ENCODE assay signal across 25 cellular contexts in genomic region chr6:129691709-129692108, GRCh38. TPM values are rescaled to one million over a fixed set of nuclear protein-coding genes. Genes with fewer than 3 reads are reported as not detected.
A peak's percentile ranks its signal among the peaks of the same experiment; 100 is the strongest.
DNase-seq lines count a peak whose midpoint lies in the region; ATAC-seq, FAIRE-seq and TF ChIP-seq lines count a peak whose summit lies in the region.
"Had no signal": no experiment of that assay in that cellular context is flagged by ENCODE, and none has a peak within 500 bp of the region (broad histone marks: within the 10 kb centered on the region; RNA-seq: fewer than 3 reads in every experiment).

No MANE protein-coding gene starts in this region.

- H3K79me1 ChIP-seq in mesenchymal stem cell (replicated peaks; ENCODE audit: low read length, poor library complexity, severe bottlenecking), result no peaks in the 10 kb centered on the region

- no peaks in the 10 kb centered on the region for H4K20me1 ChIP-seq in HepG2 (ENCODE audit: insufficient read depth, low read length)

- peaks cover 89% of the 10 kb centered on the region for H3K79me2 ChIP-seq in HepG2 (ENCODE audit: insufficient read depth, low read length)

- H3K4me2 ChIP-seq in HepG2 (ENCODE audit: low read depth, low read length), result peak overlapping the region; percentile 38; the same call in 1 of the 2 replicates
- H3K4me2 ChIP-seq in mesenchymal stem cell (ENCODE audit: low read length, poor library complexity, severe bottlenecking), result no peak overlapping the region
- H3K4me2 ChIP-seq: neural progenitor cell had no signal

- H3K9me3 ChIP-seq in HepG2 (ENCODE audit: low read length) (no peaks in the 10 kb centered on the region), right lobe of liver (no peaks in the 10 kb centered on the region), RWPE2 (ENCODE audit: severe bottlenecking) (no peaks in the 10 kb centered on the region), mesenchymal stem cell (ENCODE audit: control insufficient read depth, low read length) (no peaks in the 10 kb centered on the region), upper lobe of right lung (no peaks in the 10 kb centered on the region)
- H3K9me3 ChIP-seq: BE2C, lower lobe of right lung had no signal

- TF ChIP-seq RAD21 in HepG2 (CRISPR knock-in tag; IDR thresholded peaks at IDR 0.05), result no peak

- no peak for TF ChIP-seq CTCF in HepG2 (CRISPR knock-in tag; IDR thresholded peaks at IDR 0.05)
- TF ChIP-seq CTCF in right lobe of liver (IDR thresholded peaks at IDR 0.05), result no peak
- TF ChIP-seq CTCF in RWPE2 (IDR thresholded peaks at IDR 0.05; ENCODE audit: poor library complexity, severe bottlenecking), result no peak
- TF ChIP-seq CTCF in upper lobe of right lung (IDR thresholded peaks at IDR 0.05), result no peak

- DNase-seq in HepG2 (ENCODE audit: low spot score) (no peak), right lobe of liver (no peak), RWPE2 (ENCODE audit: low spot score) (no peak), mesenchymal stem cell (no peak), upper lobe of right lung (no peak), foreskin melanocyte (no peak)
- DNase-seq in NK-92 treated with Interleukin-12 subunit alpha and Interleukin-12 subunit beta, amount 100 ng/mL, for 24 hours (lab: John Stamatoyannopoulos, UW), result no peak
- DNase-seq: activated CD4-positive, alpha-beta T cell treated with anti-CD3 and anti-CD28 coated beads, Interleukin-2, amount 10 ng/mL, durations not matched to agents 7 days and 5 days; activated naive CD4-positive, alpha-beta T cell treated with anti-CD3 and anti-CD28 coated beads, Interleukin-2, amount 50 U/mL, for 16 hours; anterior cingulate cortex; BE2C; lower lobe of right lung; NCI-H1092; NCI-H2029 treated with DMSO at 0.1 percent for 48 hours; NCI-H226; NCI-H82; stimulated activated CD8-positive, alpha-beta memory T cell treated with anti-CD3 and anti-CD28 coated beads, Interleukin-4, amount 100 ng/mL, for 48 hours had no signal

- H3K4me3 ChIP-seq in HepG2 (replicated peaks in 1 of 3; ENCODE audit: insufficient read depth in 1 of 3, low read depth in 2 of 3, low read length in 3 of 3) (no peak overlapping the region), right lobe of liver (no peak overlapping the region), RWPE2 (ENCODE audit: severe bottlenecking) (no peak overlapping the region), mesenchymal stem cell (ENCODE audit: insufficient read depth in 1 of 2, low read depth in 1 of 2, low read length in 2 of 2) (no peak overlapping the region), upper lobe of right lung (no peak overlapping the region)
- H3K4me3 ChIP-seq: cardiac muscle cell, lower lobe of right lung, neural progenitor cell, SK-N-MC had no signal

- peak overlapping the region; percentile 89 for H4K8ac ChIP-seq in mesenchymal stem cell (ENCODE audit: low read length)

- in situ Hi-C loops in HepG2 (cut with HindIII; ENCODE audit: extremely low pct_ligation_motif_present, low pct_unique_long_range_greater_than_20kb), result no loop called here

- H2BK12ac ChIP-seq in mesenchymal stem cell (ENCODE audit: low read length in 2 of 2), result peak overlapping the region in 1 of 2 experiments; percentile 93

- BruUV-seq in HepG2 (replicated peaks; lab: Mats Ljungman, UMichigan), result no TSS peak

- peaks cover 99% of the 10 kb centered on the region for H3K4me1 ChIP-seq in HepG2 (ENCODE audit: insufficient read depth, low read length)
- peaks cover 0 to 33% (median 3%) of the 10 kb centered on the region in 4 donors for H3K4me1 ChIP-seq in right lobe of liver
- H3K4me1 ChIP-seq in RWPE2 (ENCODE audit: insufficient read depth, poor library complexity, severe bottlenecking), result peaks cover 52% of the 10 kb centered on the region
- peaks cover 9% of the 10 kb centered on the region for H3K4me1 ChIP-seq in mesenchymal stem cell (ENCODE audit: control insufficient read depth, insufficient read depth, low read depth, low read length)
- H3K4me1 ChIP-seq in upper lobe of right lung, result peaks cover 29% of the 10 kb centered on the region
- H3K4me1 ChIP-seq: BE2C had no signal

- 73% methylated on average over 1 of the region's 1 CpG for WGBS in HepG2 (ENCODE audit: low lambda C conversion rate)
- WGBS in right lobe of liver (ENCODE audit: insufficient coverage, low coverage, low lambda C conversion rate, missing lambda C conversion rate), result no CpG with 5 or more reads among the region's 1 CpG
- 78% methylated on average over 1 of the region's 1 CpG for WGBS in mesenchymal stem cell

- H2BK120ac ChIP-seq in mesenchymal stem cell (ENCODE audit: low read depth, low read length), result peak overlapping the region; percentile 85

- peak; percentile 21 for ATAC-seq in HepG2
- ATAC-seq in right lobe of liver, result no peak
- no peak for ATAC-seq in RWPE2 (ENCODE audit: low read depth)
- peak; percentile 31 for ATAC-seq in upper lobe of right lung
- no peak for ATAC-seq in HG02938 (IDR thresholded peaks at IDR 0.05; ENCODE audit: unreplicated experiment)
- ATAC-seq: lower lobe of right lung had no signal

- no peak for TF ChIP-seq POLR2A in HepG2 (IDR thresholded peaks at IDR 0.05; ENCODE audit: insufficient read depth in 1 of 2, low read depth in 2 of 2, low read length in 2 of 2)
- no peak for TF ChIP-seq POLR2A in right lobe of liver (IDR thresholded peaks at IDR 0.05)

- H2BK5ac ChIP-seq in mesenchymal stem cell (ENCODE audit: low read depth, low read length, poor library complexity, severe bottlenecking), result no peak overlapping the region

- H3K23ac ChIP-seq in mesenchymal stem cell (ENCODE audit: low read length in 2 of 2), result no peak overlapping the region

- peak overlapping the region; percentile 11 for H2AK5ac ChIP-seq in mesenchymal stem cell (ENCODE audit: low read length, severe bottlenecking)

- TF ChIP-seq EP300 in HepG2 (IDR thresholded peaks at IDR 0.05; ENCODE audit: low read depth in 2 of 2, low read length in 2 of 2), result no peak
- no peak for TF ChIP-seq EP300 in HepG2 (CRISPR knock-in tag; IDR thresholded peaks at IDR 0.05; ENCODE audit: borderline replicate concordance)

- POLR2A ChIA-PET in HepG2 (lab: Yijun Ruan, JAX), result no interaction called here

- H3K27ac ChIP-seq in HepG2 (ENCODE audit: extremely low read length, insufficient read depth, low read length) (peak overlapping the region; percentile 89), right lobe of liver (no peak overlapping the region), RWPE2 (ENCODE audit: poor library complexity, severe bottlenecking) (peak overlapping the region; percentile 98), mesenchymal stem cell (ENCODE audit: low read length, poor library complexity, severe bottlenecking) (peak overlapping the region; percentile 4), upper lobe of right lung (no peak overlapping the region)
- H3K27ac ChIP-seq: cardiac muscle cell, lower lobe of right lung, neural progenitor cell, RWPE1, SK-N-MC, VCaP had no signal

- intact Hi-C loops in HepG2 (cut with micrococcal nuclease; ENCODE audit: unreplicated experiment) (no loop called here), right lobe of liver (cut with DNase I) (no loop called here), upper lobe of right lung (cut with DNase I) (no loop called here)

- FAIRE-seq in HepG2 (lab: Jason Lieb, UNC), result no peak
- FAIRE-seq: A204.1, GM19239 had no signal

- peak overlapping the region; percentile 23 for H2BK15ac ChIP-seq in mesenchymal stem cell (ENCODE audit: low read depth, poor library complexity, severe bottlenecking)

- H3K36me3 ChIP-seq in HepG2 (replicated peaks in 1 of 2; ENCODE audit: control insufficient read depth in 1 of 2, insufficient read depth in 2 of 2, low read length in 2 of 2) (peaks cover 5 to 26% of the 10 kb centered on the region in 2 experiments), right lobe of liver (no peaks in the 10 kb centered on the region), RWPE2 (ENCODE audit: low read depth) (peaks cover 7% of the 10 kb centered on the region; the same call in 1 of the 2 replicates), mesenchymal stem cell (ENCODE audit: control insufficient read depth in 1 of 2, insufficient read depth in 2 of 2, low read depth in 1 of 2, low read length in 2 of 2) (peaks cover 0 to under 1% of the 10 kb centered on the region in 2 experiments), upper lobe of right lung (no peaks in the 10 kb centered on the region)
- H3K36me3 ChIP-seq: BE2C, cardiac muscle cell, lower lobe of right lung, neural progenitor cell had no signal

- no peak overlapping the region for H2AFZ ChIP-seq in HepG2 (ENCODE audit: low read length)
- H2AFZ ChIP-seq in mesenchymal stem cell (ENCODE audit: low read depth, low read length), result no peak overlapping the region
- H2AFZ ChIP-seq: neural progenitor cell had no signal

- CTCF ChIA-PET in HepG2 (lab: Yijun Ruan, JAX; ENCODE audit: low intra/inter-chr PET ratio, low total read pairs), result no interaction called here

- H4K91ac ChIP-seq in mesenchymal stem cell (ENCODE audit: low read length), result peak overlapping the region; percentile 93

- peak overlapping the region; percentile 5 to 66 for H3K18ac ChIP-seq in mesenchymal stem cell (ENCODE audit: low read depth in 1 of 2, low read length in 2 of 2)

- H3K4ac ChIP-seq in mesenchymal stem cell (ENCODE audit: low read depth in 1 of 2, low read length in 2 of 2), result peak overlapping the region; percentile 6 to 64

- no peaks in the 10 kb centered on the region for H3K27me3 ChIP-seq in HepG2 (ENCODE audit: control insufficient read depth in 1 of 2, insufficient read depth in 2 of 2, low read length in 2 of 2)
- H3K27me3 ChIP-seq in right lobe of liver, result no peaks in the 10 kb centered on the region
- no peaks in the 10 kb centered on the region for H3K27me3 ChIP-seq in RWPE2 (ENCODE audit: insufficient read depth, poor library complexity, severe bottlenecking)
- no peaks in the 10 kb centered on the region for H3K27me3 ChIP-seq in mesenchymal stem cell (ENCODE audit: control insufficient read depth in 1 of 2, insufficient read depth in 1 of 2, low read length in 2 of 2)
- H3K27me3 ChIP-seq in upper lobe of right lung, result no peaks in the 10 kb centered on the region
- H3K27me3 ChIP-seq: BE2C, cardiac muscle cell, neural progenitor cell had no signal

- H3K14ac ChIP-seq in mesenchymal stem cell (ENCODE audit: low read length in 2 of 2), result peak overlapping the region in 1 of 2 experiments; percentile 47

- H3K9ac ChIP-seq in HepG2 (ENCODE audit: insufficient read depth, low read depth, low read length), result no peak overlapping the region; the same call in 1 of the 2 replicates
- H3K9ac ChIP-seq in mesenchymal stem cell (ENCODE audit: low read length), result no peak overlapping the region
- H3K9ac ChIP-seq: neural progenitor cell had no signal

RNA-seq across cellular contexts. Expression of gene ARHGAP18, which starts 18.3 kb away (rescaled TPM):
- total RNA-seq in HepG2 (2016; rRNA removed; fragmentation: Illumina TruSeq; extraction: Trizol) (115 and 183 TPM in 2 replicates), right lobe of liver (1 to 10 TPM; 2.2 to 8.0 (median 2.9) TPM), upper lobe of right lung (60.8 TPM)
- 16.6 and 18.3 TPM in 2 replicates for total RNA-seq in HepG2 (2016; cell fraction: cytosol; rRNA removed; fragmentation: Illumina TruSeq; extraction: Trizol; ENCODE audit: low read depth)
- total RNA-seq in HepG2 (2016; cell fraction: insoluble cytoplasmic fraction; rRNA removed; fragmentation: Illumina TruSeq; extraction: Trizol), result 116 and 185 TPM in 2 replicates
- total RNA-seq in HepG2 (2016; cell fraction: membrane; rRNA removed; fragmentation: Illumina TruSeq; extraction: Trizol), result 53.6 and 60.8 TPM in 2 replicates
- total RNA-seq in HepG2 (2016; cell fraction: nucleus; rRNA removed; fragmentation: Illumina TruSeq; extraction: Trizol), result 89.7 and 91.5 TPM in 2 replicates
- polyA plus RNA-seq in HepG2 (2011; rRNA removed), result 37.8 and 58.2 TPM in 2 replicates
- 24.3 and 29.8 TPM in 2 replicates for polyA plus RNA-seq in HepG2 (2011; cell fraction: cytosol; rRNA removed)
- 13.1 and 14.2 TPM in 2 replicates for polyA plus RNA-seq in HepG2 (2011; cell fraction: nucleus; rRNA removed)
- 54.6 and 95.7 TPM in 2 replicates for polyA plus RNA-seq in HepG2 (2012)
- polyA plus RNA-seq in HepG2 (2016; cell fraction: cytosol; fragmentation: Illumina TruSeq; extraction: Trizol; ENCODE audit: low read depth), result 6.1 and 6.7 TPM in 2 replicates
- 150 and 162 TPM in 2 replicates for polyA plus RNA-seq in HepG2 (2016; cell fraction: insoluble cytoplasmic fraction; fragmentation: Illumina TruSeq; extraction: Trizol; ENCODE audit: low read depth)
- polyA plus RNA-seq in HepG2 (2016; cell fraction: membrane; fragmentation: Illumina TruSeq; extraction: Trizol; ENCODE audit: low read depth), result 21.3 and 24.5 TPM in 2 replicates
- 65.9 and 66.3 TPM in 2 replicates for polyA plus RNA-seq in HepG2 (2016; cell fraction: nucleus; fragmentation: Illumina TruSeq; extraction: Trizol; ENCODE audit: insufficient read depth, low read depth)
- polyA minus RNA-seq in HepG2 (2011; rRNA and poly(A)+ RNA removed; ENCODE audit: low replicate concordance), result 8.2 and 55.6 TPM in 2 replicates
- polyA minus RNA-seq in HepG2 (2011; cell fraction: cytosol; rRNA and poly(A)+ RNA removed), result 60.4 and 69.2 TPM in 2 replicates
- polyA minus RNA-seq in HepG2 (2011; cell fraction: nucleus; rRNA and poly(A)+ RNA removed), result 134 and 144 TPM in 2 replicates
- polyA plus RNA-seq in mesenchymal stem cell (2013, experiment 1 of 2), result 22.2 TPM
- polyA plus RNA-seq in mesenchymal stem cell (2013, experiment 2 of 2), result 22.1 TPM

Comparison
In these comparisons a context has a peak if more than half of its experiments do, and no peak if none do; other contexts are left out.
1. ATAC-seq: peak in HepG2 (single experiment) and upper lobe of right lung (single experiment); none in right lobe of liver (0 of 4), RWPE2 (single experiment) and HG02938 (single experiment).
2. H3K27ac ChIP-seq: peak in HepG2 (single experiment), RWPE2 (single experiment) and mesenchymal stem cell (single experiment); none in right lobe of liver (0 of 3) and upper lobe of right lung (single experiment).